Comparison of ENCODE assay signal across 17 cellular contexts in genomic region chr11:134290646-134291045, GRCh38. TPM values are rescaled to one million over a fixed set of nuclear protein-coding genes. Genes with fewer than 3 reads are reported as not detected.
DNase-seq lines count a peak whose midpoint lies in the region; ATAC-seq and TF ChIP-seq lines count a peak whose summit lies in the region.
"Had no signal": no experiment of that assay in that cellular context is flagged by ENCODE, and none has a peak within 500 bp of the region (broad histone marks: within the 10 kb centered on the region; RNA-seq: fewer than 3 reads in every experiment).

No MANE protein-coding gene starts in this region.

- intact Hi-C loops in vagina (cut with DNase I), result no loop called here

- H3K36me3 Mint-ChIP-seq in stimulated activated naive CD8-positive, alpha-beta T cell treated with anti-CD3 and anti-CD28 coated beads, Interleukin-15, Interleukin-2, amounts not matched to agents 100 ng/mL and 50 ng/mL, for 24 hours (ENCODE audit: low read depth), result no peaks in the 10 kb centered on the region
- H3K36me3 Mint-ChIP-seq in chondrocyte (ENCODE audit: low read depth), result no peaks in the 10 kb centered on the region
- H3K36me3 Mint-ChIP-seq: CD4-positive, alpha-beta memory T cell had no signal

- no peaks in the 10 kb centered on the region for H3K4me1 ChIP-seq in vagina

- no peak for TF ChIP-seq POLR2A in vagina (IDR thresholded peaks at IDR 0.05)

- H3K27me3 ChIP-seq in vagina, result no peaks in the 10 kb centered on the region

- DNase-seq in activated CD8-positive, alpha-beta memory T cell treated with anti-CD3 and anti-CD28 coated beads for 24 hours, result peak; percentile 40
- DNase-seq in activated CD8-positive, alpha-beta memory T cell treated with anti-CD3 and anti-CD28 coated beads, Interleukin-2, amount 50 U/mL, for 4 hours, result no peak
- DNase-seq in stimulated activated naive CD8-positive, alpha-beta T cell treated with anti-CD3 and anti-CD28 coated beads, Interleukin-15, amount 100 ng/mL, for 72 hours, result no peak
- DNase-seq in chondrocyte (ENCODE audit: low spot score) (no peak), vagina (ENCODE audit: extremely low spot score in 2 of 2) (peak; percentile 47 to 87), activated gamma-delta T cell treated with Interleukin-2 at 50 U/mL for 16 hours (no peak), amniotic stem cell (lab: John Stamatoyannopoulos, UW) (no peak)
- DNase-seq: 8988T; AML-193; C1 segment of cervical spinal cord; CD4-positive, alpha-beta memory T cell; DMS79; GM23248 had no signal

- TF ChIP-seq CTCF in chondrocyte (IDR thresholded peaks at IDR 0.05) (no peak), vagina (IDR thresholded peaks at IDR 0.05) (no peak)

- no peak overlapping the region for H3K4me3 Mint-ChIP-seq in stimulated activated naive CD8-positive, alpha-beta T cell treated with anti-CD3 and anti-CD28 coated beads, Interleukin-15, Interleukin-2, amounts not matched to agents 100 ng/mL and 50 ng/mL, for 24 hours
- no peak overlapping the region for H3K4me3 Mint-ChIP-seq in stimulated activated naive CD8-positive, alpha-beta T cell treated with anti-CD3 and anti-CD28 coated beads, Interleukin-15, amount 100 ng/mL, for 72 hours
- H3K4me3 Mint-ChIP-seq in chondrocyte (ENCODE audit: unreplicated experiment), result no peak overlapping the region
- H3K4me3 Mint-ChIP-seq: CD4-positive, alpha-beta memory T cell had no signal

- no peaks in the 10 kb centered on the region for H3K36me3 ChIP-seq in vagina

- ATAC-seq in stimulated activated naive CD8-positive, alpha-beta T cell treated with anti-CD3 and anti-CD28 coated beads, Interleukin-15, amount 100 ng/mL, for 72 hours, result no peak
- ATAC-seq: GM12878 had no signal

- H3K27ac Mint-ChIP-seq in stimulated activated naive CD8-positive, alpha-beta T cell treated with anti-CD3 and anti-CD28 coated beads, Interleukin-15, Interleukin-2, amounts not matched to agents 100 ng/mL and 50 ng/mL, for 24 hours, result peak overlapping the region; percentile 6
- H3K27ac Mint-ChIP-seq in stimulated activated naive CD8-positive, alpha-beta T cell treated with anti-CD3 and anti-CD28 coated beads, Interleukin-15, amount 100 ng/mL, for 72 hours, result no peak overlapping the region
- peak overlapping the region; percentile 42 for H3K27ac Mint-ChIP-seq in chondrocyte (ENCODE audit: unreplicated experiment)
- H3K27ac Mint-ChIP-seq: CD4-positive, alpha-beta memory T cell had no signal

- H3K9me3 Mint-ChIP-seq in stimulated activated naive CD8-positive, alpha-beta T cell treated with anti-CD3 and anti-CD28 coated beads, Interleukin-15, Interleukin-2, amounts not matched to agents 100 ng/mL and 50 ng/mL, for 24 hours, result no peaks in the 10 kb centered on the region
- H3K9me3 Mint-ChIP-seq in stimulated activated naive CD8-positive, alpha-beta T cell treated with anti-CD3 and anti-CD28 coated beads, Interleukin-15, amount 100 ng/mL, for 72 hours, result no peaks in the 10 kb centered on the region
- H3K9me3 Mint-ChIP-seq in chondrocyte (ENCODE audit: low read depth), result no peaks in the 10 kb centered on the region
- H3K9me3 Mint-ChIP-seq: CD4-positive, alpha-beta memory T cell had no signal

- no peaks in the 10 kb centered on the region for H3K27me3 Mint-ChIP-seq in stimulated activated naive CD8-positive, alpha-beta T cell treated with anti-CD3 and anti-CD28 coated beads, Interleukin-15, Interleukin-2, amounts not matched to agents 100 ng/mL and 50 ng/mL, for 24 hours
- H3K27me3 Mint-ChIP-seq in stimulated activated naive CD8-positive, alpha-beta T cell treated with anti-CD3 and anti-CD28 coated beads, Interleukin-15, amount 100 ng/mL, for 72 hours, result no peaks in the 10 kb centered on the region
- H3K27me3 Mint-ChIP-seq in chondrocyte (ENCODE audit: low read depth), result peaks cover 33% of the 10 kb centered on the region
- H3K27me3 Mint-ChIP-seq: CD4-positive, alpha-beta memory T cell had no signal

- H3K9me3 ChIP-seq in vagina, result no peaks in the 10 kb centered on the region

- no peak overlapping the region for H3K27ac ChIP-seq in vagina
- H3K27ac ChIP-seq: GM23248, HL-60 had no signal

- no peaks in the 10 kb centered on the region for H3K4me1 Mint-ChIP-seq in stimulated activated naive CD8-positive, alpha-beta T cell treated with anti-CD3 and anti-CD28 coated beads, Interleukin-15, Interleukin-2, amounts not matched to agents 100 ng/mL and 50 ng/mL, for 24 hours (ENCODE audit: low read depth)
- no peaks in the 10 kb centered on the region for H3K4me1 Mint-ChIP-seq in stimulated activated naive CD8-positive, alpha-beta T cell treated with anti-CD3 and anti-CD28 coated beads, Interleukin-15, amount 100 ng/mL, for 72 hours
- no peaks in the 10 kb centered on the region for H3K4me1 Mint-ChIP-seq in chondrocyte (ENCODE audit: low read depth)
- H3K4me1 Mint-ChIP-seq: CD4-positive, alpha-beta memory T cell had no signal

- no peak overlapping the region for H3K4me3 ChIP-seq in vagina
- H3K4me3 ChIP-seq: GM12878, GM23248 had no signal

RNA-seq across cellular contexts. Expression of gene GLB1L3, which starts 14.5 kb away (rescaled TPM):
- total RNA-seq in chondrocyte (not detected in 3 replicates), vagina (2.2 TPM)
- total RNA-seq: G401, GM23248 had no signal

RNA-seq across cellular contexts. Expression of gene ACAD8, which starts 37.3 kb away (rescaled TPM):
- 14.9 to 21.1 TPM (median 17.0 TPM) in 3 replicates for total RNA-seq in chondrocyte
- total RNA-seq in vagina, result 31.9 TPM

RNA-seq across cellular contexts. Expression of gene THYN1, which starts 37.5 kb away (rescaled TPM):
- total RNA-seq in chondrocyte (25.4 to 27.8 TPM (median 25.5 TPM) in 3 replicates), vagina (39.8 TPM)

RNA-seq across cellular contexts. Expression of gene GLB1L2, which starts 41.1 kb away (rescaled TPM):
- total RNA-seq in chondrocyte (0.34 to 0.74 TPM (median 0.35 TPM) in 3 replicates), vagina (2.0 TPM)
- total RNA-seq: GM23248 had no signal

Comparison
In these comparisons a context has a peak if more than half of its experiments do, and no peak if none do; other contexts are left out.
1. DNase-seq: peak in activated CD8-positive, alpha-beta memory T cell treated with anti-CD3 and anti-CD28 coated beads for 24 hours (single experiment) and vagina (2 of 2); none in activated CD8-positive, alpha-beta memory T cell treated with anti-CD3 and anti-CD28 coated beads, Interleukin-2, amount 50 U/mL, for 4 hours (single experiment), stimulated activated naive CD8-positive, alpha-beta T cell treated with anti-CD3 and anti-CD28 coated beads, Interleukin-15, amount 100 ng/mL, for 72 hours (0 of 2), chondrocyte (single experiment), activated gamma-delta T cell treated with Interleukin-2 at 50 U/mL for 16 hours (single experiment) and amniotic stem cell (single experiment).
2. H3K27ac Mint-ChIP-seq: peak in stimulated activated naive CD8-positive, alpha-beta T cell treated with anti-CD3 and anti-CD28 coated beads, Interleukin-15, Interleukin-2, amounts not matched to agents 100 ng/mL and 50 ng/mL, for 24 hours (single experiment) and chondrocyte (single experiment); none in stimulated activated naive CD8-positive, alpha-beta T cell treated with anti-CD3 and anti-CD28 coated beads, Interleukin-15, amount 100 ng/mL, for 72 hours (0 of 2).